ENCODE assay signal across 8 cellular contexts in the genomic region with DNA sequence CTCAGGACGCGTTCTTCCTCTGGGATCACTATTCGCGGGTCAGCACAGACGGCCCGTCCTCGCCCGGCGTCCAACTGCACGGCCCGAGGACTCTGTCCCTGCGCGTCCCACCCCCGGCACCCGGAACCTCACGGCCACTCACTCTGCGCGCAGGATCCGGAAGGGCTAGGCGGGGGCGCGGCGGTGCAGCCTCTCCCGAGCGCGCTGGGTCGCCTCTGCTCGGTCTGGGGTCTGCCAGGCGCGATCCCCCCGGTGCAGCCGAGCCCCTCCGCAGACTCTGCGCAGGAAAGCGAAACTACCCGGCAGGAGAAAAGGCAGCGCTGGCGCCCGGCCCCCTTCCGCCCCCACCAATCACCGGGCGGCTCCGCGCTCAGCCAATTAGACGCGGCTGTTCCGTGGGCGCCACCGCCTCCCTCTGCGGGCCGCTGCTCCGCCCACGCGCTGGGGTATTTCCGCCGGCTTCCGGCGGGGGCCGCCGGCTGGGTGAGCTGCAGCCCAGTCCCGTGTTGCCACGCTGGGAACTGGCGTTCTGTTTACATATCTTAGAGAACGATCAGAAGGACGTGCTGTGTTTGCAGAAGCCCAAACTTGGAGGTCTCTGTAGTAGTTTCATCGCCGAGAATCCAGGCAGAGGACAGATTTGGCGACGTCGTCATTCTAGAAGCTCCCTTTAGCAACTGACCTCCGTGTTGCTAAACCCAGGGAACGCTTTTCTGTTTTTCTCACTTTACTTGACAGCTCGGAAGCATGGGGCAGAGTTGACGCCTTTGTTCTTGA. TPM values are rescaled to one million over a fixed set of nuclear protein-coding genes. Genes with fewer than 3 reads are reported as not detected.
DNase-seq lines count a peak whose midpoint lies in the region; ATAC-seq and TF ChIP-seq lines count a peak whose summit lies in the region.

A gene (minus strand): TSS at position 296 of the 777 bp plus-strand sequence. CDS start 4,168 bp downstream, outside the sequence.

- H3K27ac ChIP-seq in dorsolateral prefrontal cortex (peak within 1 kb of the TSS; percentile 61 to 99 (median 95)), right lobe of liver (peak within 1 kb of the TSS; percentile 88 to 94 (median 88))

- peaks cover 12 to 23% of the 10 kb centered on the region in 2 donors for H3K36me3 Mint-ChIP-seq in CD14-positive monocyte

- H3K4me3 ChIP-seq in dorsolateral prefrontal cortex (peak within 1 kb of the TSS; percentile 65 to 100 (median 91)), right lobe of liver (peak within 1 kb of the TSS; percentile 74 to 86 (median 83))

- intact Hi-C loops in CD14-positive monocyte (cut with micrococcal nuclease) (loop anchor here in 1 of 2 donors (5.0 kb wide), 1 partner anchor 47 kb away; no protein-coding TSS in a partner anchor), dorsolateral prefrontal cortex (cut with DNase I) (loop anchor here (2.0 to 10.0 kb wide), 4 partner anchors 132 to 1229 kb away; a partner anchor contains a TSS), right lobe of liver (cut with DNase I) (no loop called here)

- peaks cover 0 to 4% (median 0%) of the 10 kb centered on the region in 7 donors for H3K9me3 Mint-ChIP-seq in CD14-positive monocyte

- peak; percentile 84 for ATAC-seq in GM19351 (IDR thresholded peaks at IDR 0.05; ENCODE audit: unreplicated experiment)
- ATAC-seq in HG03520 (IDR thresholded peaks at IDR 0.05; ENCODE audit: unreplicated experiment): peak; percentile 78
- ATAC-seq in right lobe of liver: peak; percentile 94 to 98 (median 97)

- no peaks in the 10 kb centered on the region for H3K9me3 ChIP-seq in right lobe of liver

- no peak within 1 kb of the TSS for H3K27ac Mint-ChIP-seq in CD14-positive monocyte

- WGBS in right lobe of liver (ENCODE audit: insufficient coverage, low coverage, low lambda C conversion rate, missing lambda C conversion rate): 0% methylated on average over 23 of the region's 74 CpGs

- no peak within 1 kb of the TSS for H3K4me3 Mint-ChIP-seq in CD14-positive monocyte

- H3K4me1 ChIP-seq in right lobe of liver: peaks cover 0 to 15% (median 6%) of the 10 kb centered on the region in 4 donors

- peaks cover 0 to 2% (median 0%) of the 10 kb centered on the region in 3 donors for H3K27me3 Mint-ChIP-seq in CD14-positive monocyte (ENCODE audit: low read depth in 3 of 3)

- peak; percentile 87 for DNase-seq in CD14-positive monocyte (ENCODE audit: low spot score)
- DNase-seq in NCI-H748 (lab: John Stamatoyannopoulos, UW; ENCODE audit: unreplicated experiment): peak; percentile 97
- peak; percentile 93 to 96 for DNase-seq in activated CD4-positive, alpha-beta T cell treated with anti-CD3 and anti-CD28 coated beads, Interleukin-2, amount 50 U/mL, for 24 hours (ENCODE audit: low read depth in 1 of 2, low spot score in 1 of 2)
- peak; percentile 84 to 97 (median 91) for DNase-seq in dorsolateral prefrontal cortex
- peak; percentile 95 to 96 (median 95) for DNase-seq in right lobe of liver
- peak; percentile 95 for DNase-seq in stimulated activated CD4-positive, alpha-beta T cell treated with anti-CD3 and anti-CD28 coated beads, Interleukin-4, amount 100 ng/mL, for 24 hours

- TF ChIP-seq CTCF in CD14-positive monocyte (IDR thresholded peaks at IDR 0.05): no peak
- peak in 40 of 56 donors; percentile 7 to 61 (median 28) for TF ChIP-seq CTCF in dorsolateral prefrontal cortex (IDR thresholded peaks at IDR 0.05 in 54 of 56, conservative IDR thresholded peaks at IDR 0.05 in 2 of 56; ENCODE audit: low read depth in 1 of 56, partially characterized antibody in 56 of 56)
- peak in 3 of 4 donors; percentile 19 to 28 (median 27) for TF ChIP-seq CTCF in right lobe of liver (IDR thresholded peaks at IDR 0.05)

- H3K36me3 ChIP-seq in right lobe of liver: peaks cover 0 to 10% (median 2%) of the 10 kb centered on the region in 4 donors

- peaks cover 10% of the 10 kb centered on the region for H3K4me1 Mint-ChIP-seq in CD14-positive monocyte

- H3K27me3 ChIP-seq in dorsolateral prefrontal cortex (no peaks in the 10 kb centered on the region), right lobe of liver (no peaks in the 10 kb centered on the region)

- TF ChIP-seq POLR2A in right lobe of liver (IDR thresholded peaks at IDR 0.05): peak; percentile 99

RNA-seq across cellular contexts. Expression of the gene that starts here (rescaled TPM):
- 100 to 1,000 TPM; 110 to 126 TPM for polyA plus RNA-seq in CD14-positive monocyte
- 100 to 1,000 TPM in 3 of 120 experiments, 10 to 100 TPM in 117; 23.0 to 286 (median 57.5) TPM for total RNA-seq in dorsolateral prefrontal cortex
- total RNA-seq in right lobe of liver: 10 to 100 TPM; 28.9 to 72.3 (median 48.5) TPM

Comparison
In these comparisons a context has a peak if more than half of its experiments do, and no peak if none do; other contexts are left out.
1. Peak in every context shown above with its lines: DNase-seq, ATAC-seq, H3K4me3 ChIP-seq and H3K27ac ChIP-seq.
2. intact Hi-C loops: an anchor here in dorsolateral prefrontal cortex (2.0 to 10.0 kb wide); none called in right lobe of liver.